Comparison of ENCODE assay signal across 8 cellular contexts in the genomic region with DNA sequence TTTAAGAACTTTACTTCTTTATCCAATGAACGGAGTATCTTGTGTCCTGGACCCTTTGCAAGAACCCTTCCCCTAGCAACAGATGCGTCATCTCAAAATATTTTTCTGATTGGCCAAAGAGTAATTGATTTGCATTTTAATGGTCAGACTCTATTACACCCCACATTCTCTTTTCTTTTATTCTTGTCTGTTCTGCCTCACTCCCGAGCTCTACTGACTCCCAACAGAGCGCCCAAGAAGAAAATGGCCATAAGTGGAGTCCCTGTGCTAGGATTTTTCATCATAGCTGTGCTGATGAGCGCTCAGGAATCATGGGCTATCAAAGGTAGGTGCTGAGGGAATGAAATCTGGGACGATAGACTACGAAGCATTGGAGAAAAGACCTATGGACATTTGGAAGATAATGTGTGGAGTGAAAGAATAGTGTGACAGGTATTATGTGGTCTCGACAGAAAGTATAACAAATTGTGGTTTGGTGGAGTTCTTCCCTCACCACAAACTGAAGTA. TPM values are rescaled to one million over a fixed set of nuclear protein-coding genes. Genes with fewer than 3 reads are reported as not detected.
DNase-seq lines count a peak whose midpoint lies in the region; ATAC-seq and TF ChIP-seq lines count a peak whose summit lies in the region.

HLA-DRA (plus strand) TSS at position 180 of the 507 bp plus-strand sequence; CDS start at position 244, 64 bp downstream.

- in situ Hi-C loops in mammary epithelial cell (cut with MboI; ENCODE audit: low sequenced_read_pairs in 2 of 2), result no loop called here

- no peak within 1 kb of the TSS for H2AFZ ChIP-seq in mammary epithelial cell (ENCODE audit: low read depth, low read length)

- H3K9me3 ChIP-seq in mammary epithelial cell (replicated peaks; ENCODE audit: insufficient read depth, low read length), result no peaks in the 10 kb centered on the region
- no peaks in the 10 kb centered on the region for H3K9me3 ChIP-seq in stomach

- TF ChIP-seq POLR2A in GM19099 (IDR thresholded peaks at IDR 0.05; ENCODE audit: extremely low read depth, insufficient read length, low read depth), result peak; percentile 98
- TF ChIP-seq POLR2A in stomach (IDR thresholded peaks at IDR 0.05), result peak in 1 of 4 donors; percentile 26

- TF ChIP-seq CTCF in mammary epithelial cell (conservative IDR thresholded peaks at IDR 0.05 in 1 of 2, IDR thresholded peaks at IDR 0.05 in 1 of 2; ENCODE audit: extremely low read depth in 1 of 2, insufficient read depth in 1 of 2, low read depth in 1 of 2, low read length in 2 of 2) (no peak), stomach (IDR thresholded peaks at IDR 0.05) (no peak)

- no peak within 1 kb of the TSS for H3K4me2 ChIP-seq in mammary epithelial cell (ENCODE audit: insufficient read depth, low read depth, low read length)

- no peaks in the 10 kb centered on the region for H3K79me2 ChIP-seq in mammary epithelial cell (ENCODE audit: insufficient read depth, low read length)

- CTCF ChIA-PET in mammary epithelial cell (lab: Charles Lee; ENCODE audit: low non-redundant PET), result no interaction called here

- DNase-seq in D341Med (ENCODE audit: low spot score) (peak; percentile 53), RPMI7951 (ENCODE audit: low read depth) (peak; percentile 57), mammary epithelial cell (peak; percentile 17), iPS-NIHi7 (ENCODE audit: extremely low spot score) (peak; percentile 78), stomach (no peak), NCI-H1048 (lab: John Stamatoyannopoulos, UW) (no peak)

- H3K4me3 ChIP-seq in mammary epithelial cell (replicated peaks in 1 of 3; ENCODE audit: insufficient read depth in 1 of 3, low read depth in 2 of 3, low read length in 3 of 3) (no peak within 1 kb of the TSS), stomach (peak within 1 kb of the TSS; percentile 34 to 47 (median 40))

- no peaks in the 10 kb centered on the region for H3K27me3 ChIP-seq in mammary epithelial cell (ENCODE audit: insufficient read depth, low read length)
- H3K27me3 ChIP-seq in stomach, result no peaks in the 10 kb centered on the region

- ATAC-seq in HG03175 (IDR thresholded peaks at IDR 0.05; ENCODE audit: unreplicated experiment), result peak; percentile 80

- 53% methylated on average over 8 of the region's 8 CpGs for WGBS in mammary epithelial cell (ENCODE audit: low coverage, missing lambda C conversion rate)
- WGBS in stomach, 5 donors, result 16 to 22% (median 19%) methylated on average over 8 of the region's 8 CpGs

- intact Hi-C loops in mammary epithelial cell (cut with micrococcal nuclease) (no loop called here), stomach (cut with DNase I; ENCODE audit: low total_unique reads) (no loop called here)

- BruUV-seq in mammary epithelial cell (replicated peaks; lab: Mats Ljungman, UMichigan), result no TSS peak

- no peaks in the 10 kb centered on the region for H4K20me1 ChIP-seq in mammary epithelial cell (ENCODE audit: insufficient read depth, low read length)

- H3K27ac ChIP-seq in mammary epithelial cell (ENCODE audit: insufficient read depth, low read depth, low read length), result no peak within 1 kb of the TSS
- peak within 1 kb of the TSS in 4 of 5 donors; percentile 72 to 86 (median 74) for H3K27ac ChIP-seq in stomach

- H3K4me1 ChIP-seq in mammary epithelial cell (ENCODE audit: insufficient read depth, low read length) (no peaks in the 10 kb centered on the region), stomach (peaks cover 0 to 13% (median 3%) of the 10 kb centered on the region in 4 donors)

- dilution Hi-C loops in mammary epithelial cell (cut with HindIII; ENCODE audit: low sequenced_read_pairs), result loop anchor here (25.0 kb wide), 1 partner anchor 323 kb away; the partner anchor contains the start of gene HLA-DQB2

- H3K36me3 ChIP-seq in mammary epithelial cell (ENCODE audit: insufficient read depth, low read length), result no peaks in the 10 kb centered on the region
- H3K36me3 ChIP-seq in stomach, result peaks cover 0 to 26% (median 9%) of the 10 kb centered on the region in 4 donors

- no peak for TF ChIP-seq EP300 in stomach (IDR thresholded peaks at IDR 0.05)

- H3K9ac ChIP-seq in mammary epithelial cell (ENCODE audit: insufficient read depth, low read length), result no peak within 1 kb of the TSS

RNA-seq across cellular contexts. Expression of gene HLA-DRA, which starts in this region (rescaled TPM):
- 18.8 and 21.4 TPM in 2 replicates for total RNA-seq in RPMI7951 (2014; rRNA removed; shearing (Covaris generic))
- total RNA-seq in mammary epithelial cell (under 1 TPM in 1 of 2 donors, not detected in 1; 0.67 TPM), stomach (100 to 1,000 TPM in 2 of 5 donors, 10 to 100 TPM in 3; 25.8 to 252 (median 84.6) TPM)
- polyA plus RNA-seq in mammary epithelial cell (0.03 TPM), stomach (100 to 1,000 TPM in 1 of 3 donors, 10 to 100 TPM in 2; 89.7 to 219 (median 95.8) TPM)
- polyA minus RNA-seq in mammary epithelial cell, result not detected

Comparison
In these comparisons a context has a peak if more than half of its experiments do, and no peak if none do; other contexts are left out.
1. RNA of gene HLA-DRA (total RNA-seq): 25.8 to 252 TPM in stomach and 18.8 to 21.4 TPM in RPMI7951; 0.67 TPM in mammary epithelial cell; every median in the first group is over 10 times any median in the second.
2. RNA of gene HLA-DRA (polyA plus RNA-seq): 89.7 to 219 TPM in stomach; 0.03 TPM in mammary epithelial cell (single experiment); every median in the first group is over 10 times any median in the second.
3. Peak in DNase-seq in mammary epithelial cell; RNA of the gene not detected or under 1 TPM.
4. DNase-seq: peak in D341Med (single experiment), RPMI7951 (single experiment) and iPS-NIHi7 (single experiment); none in stomach (single experiment) and NCI-H1048 (single experiment).
5. H3K4me3 ChIP-seq: peak in stomach (4 of 4); none in mammary epithelial cell (0 of 3).